ENCODE assay signal across 23 cellular contexts in genomic region chr3:168187233-168187632, GRCh38.
DNase-seq lines count a peak whose midpoint lies in the region; ATAC-seq, FAIRE-seq and TF ChIP-seq lines count a peak whose summit lies in the region.
"Had no signal": no experiment of that assay in that cellular context is flagged by ENCODE, and none has a peak within 500 bp of the region (broad histone marks: within the 10 kb centered on the region; RNA-seq: fewer than 3 reads in every experiment).

No MANE protein-coding gene starts in this region.

- H3K4me2 ChIP-seq in K562 (ENCODE audit: insufficient read depth, low read length) (no peak overlapping the region), HepG2 (ENCODE audit: low read depth, low read length) (no peak overlapping the region)
- H3K4me2 ChIP-seq: A549; BLaER1 treated with 17β-estradiol and CSF1 and Interleukin-3, amounts not matched to agents 10 nM and 100 nM had no signal

- peaks cover 4% of the 10 kb centered on the region for H3K27me3 Mint-ChIP-seq in activated CD8-positive, alpha-beta T cell treated with anti-CD3 and anti-CD28 coated beads, Interleukin-2, amount 10 ng/mL, durations not matched to agents 7 days and 5 days (ENCODE audit: low read depth)
- H3K27me3 Mint-ChIP-seq: CD4-positive, alpha-beta T cell had no signal

- intact Hi-C loops in K562 (cut with micrococcal nuclease) (no loop called here), HepG2 (cut with micrococcal nuclease; ENCODE audit: unreplicated experiment) (no loop called here), right lobe of liver (cut with DNase I) (no loop called here)

- no peak for DNase-seq in K562 (ENCODE audit: extremely low read depth in 1 of 4, low spot score in 3 of 4)
- DNase-seq in HepG2 (ENCODE audit: low spot score), result peak; percentile 2
- DNase-seq in right lobe of liver, result no peak
- peak; percentile 56 for DNase-seq in small intestine
- DNase-seq in putamen (ENCODE audit: low spot score), result no peak
- no peak for DNase-seq in activated CD8-positive, alpha-beta T cell treated with anti-CD3 and anti-CD28 coated beads, Interleukin-2, amount 10 ng/mL, durations not matched to agents 7 days and 5 days
- DNase-seq in NCI-H1092 treated with DMSO at 0.1 percent for 48 hours (lab: John Stamatoyannopoulos, UW), result no peak
- DNase-seq: AML-193; Calu3; CD4-positive, alpha-beta T cell; CD8-positive, alpha-beta T cell; DMS79 treated with DMSO at 0.1 percent for 48 hours; GDM1 had no signal

- no peaks in the 10 kb centered on the region for H3K4me1 Mint-ChIP-seq in activated CD8-positive, alpha-beta T cell treated with anti-CD3 and anti-CD28 coated beads, Interleukin-2, amount 10 ng/mL, durations not matched to agents 7 days and 5 days (ENCODE audit: low read depth)
- H3K4me1 Mint-ChIP-seq: B cell had no signal

- H2AFZ ChIP-seq in K562 (ENCODE audit: low read depth, low read length), result no peak overlapping the region
- H2AFZ ChIP-seq in HepG2 (ENCODE audit: low read length), result no peak overlapping the region

- 0 out of 5 replicates have a peak, but pooled peaks cover 0 to 4% of the 10 kb centered on the region in 2 experiments for H3K27me3 ChIP-seq in K562 (ENCODE audit: control insufficient read depth in 2 of 2, insufficient read depth in 2 of 2, low read length in 2 of 2)
- no peaks in the 10 kb centered on the region for H3K27me3 ChIP-seq in HepG2 (ENCODE audit: control insufficient read depth in 1 of 2, insufficient read depth in 2 of 2, low read length in 2 of 2)
- no peaks in the 10 kb centered on the region for H3K27me3 ChIP-seq in right lobe of liver
- H3K27me3 ChIP-seq in small intestine (ENCODE audit: control insufficient read depth in 2 of 2, insufficient read depth in 2 of 2, low read length in 2 of 2), result no peaks in the 10 kb centered on the region
- H3K27me3 ChIP-seq: BLaER1 treated with 17β-estradiol and CSF1 and Interleukin-3, amounts not matched to agents 10 nM and 100 nM had no signal

- no peak for TF ChIP-seq CTCF in K562 (IDR thresholded peaks at IDR 0.05 in 2 of 3, conservative IDR thresholded peaks at IDR 0.05 in 1 of 3; ENCODE audit: insufficient read depth in 2 of 3, low read depth in 1 of 3, low read length in 3 of 3)
- TF ChIP-seq CTCF in HepG2 (CRISPR knock-in tag; IDR thresholded peaks at IDR 0.05), result no peak
- no peak for TF ChIP-seq CTCF in right lobe of liver (IDR thresholded peaks at IDR 0.05)

- H3K9me3 ChIP-seq in K562 (replicated peaks; ENCODE audit: control insufficient read depth, insufficient read depth, low read depth, low read length) (no peaks in the 10 kb centered on the region), HepG2 (ENCODE audit: low read length) (no peaks in the 10 kb centered on the region), right lobe of liver (no peaks in the 10 kb centered on the region), small intestine (ENCODE audit: control insufficient read depth, low read depth) (no peaks in the 10 kb centered on the region)
- H3K9me3 ChIP-seq: A549; BLaER1 treated with 17β-estradiol and CSF1 and Interleukin-3, amounts not matched to agents 10 nM and 100 nM; Caco-2 had no signal

- H3K9ac ChIP-seq in K562 (ENCODE audit: insufficient read depth in 1 of 2, low read depth in 2 of 2, low read length in 2 of 2) (no peak overlapping the region), HepG2 (ENCODE audit: insufficient read depth, low read depth, low read length) (no peak overlapping the region)
- H3K9ac ChIP-seq: BLaER1 treated with 17β-estradiol and CSF1 and Interleukin-3, amounts not matched to agents 10 nM and 100 nM had no signal

- BruUV-seq in K562 (replicated peaks; lab: Mats Ljungman, UMichigan) (no TSS peak), HepG2 (replicated peaks; lab: Mats Ljungman, UMichigan) (no TSS peak)

- H3K36me3 ChIP-seq in K562 (ENCODE audit: control insufficient read depth, insufficient read depth, low read length) (no peaks in the 10 kb centered on the region), HepG2 (replicated peaks in 1 of 2; ENCODE audit: control insufficient read depth in 1 of 2, insufficient read depth in 2 of 2, low read length in 2 of 2) (no peaks in the 10 kb centered on the region), right lobe of liver (no peaks in the 10 kb centered on the region), small intestine (ENCODE audit: control insufficient read depth in 2 of 2, insufficient read depth in 2 of 2, low read length in 2 of 2) (no peaks in the 10 kb centered on the region)
- H3K36me3 ChIP-seq: BLaER1 treated with 17β-estradiol and CSF1 and Interleukin-3, amounts not matched to agents 10 nM and 100 nM had no signal

- TF ChIP-seq EP300 in K562 (IDR thresholded peaks at IDR 0.05; ENCODE audit: low read length) (no peak), HepG2 (IDR thresholded peaks at IDR 0.05; ENCODE audit: low read depth in 2 of 2, low read length in 2 of 2) (no peak), HepG2 (CRISPR knock-in tag; IDR thresholded peaks at IDR 0.05; ENCODE audit: borderline replicate concordance) (no peak)

- TF ChIP-seq POLR2A in K562 (conservative IDR thresholded peaks at IDR 0.05) (no peak), HepG2 (IDR thresholded peaks at IDR 0.05; ENCODE audit: insufficient read depth in 1 of 2, low read depth in 2 of 2, low read length in 2 of 2) (no peak), right lobe of liver (IDR thresholded peaks at IDR 0.05) (no peak)

- H3K9me1 ChIP-seq in K562 (ENCODE audit: control insufficient read depth, insufficient read depth, low read length), result no peaks in the 10 kb centered on the region

- in situ Hi-C loops in K562 (cut with MboI) (no loop called here), HepG2 (cut with HindIII; ENCODE audit: extremely low pct_ligation_motif_present, low pct_unique_long_range_greater_than_20kb) (no loop called here)

- H3K9me3 Mint-ChIP-seq in activated CD8-positive, alpha-beta T cell treated with anti-CD3 and anti-CD28 coated beads, Interleukin-2, amount 10 ng/mL, durations not matched to agents 7 days and 5 days (ENCODE audit: insufficient read depth), result no peaks in the 10 kb centered on the region
- H3K9me3 Mint-ChIP-seq: CD4-positive, alpha-beta T cell; CD8-positive, alpha-beta T cell had no signal

- H3K4me3 ChIP-seq in K562 (no peak overlapping the region), HepG2 (replicated peaks in 1 of 3; ENCODE audit: insufficient read depth in 1 of 3, low read depth in 2 of 3, low read length in 3 of 3) (no peak overlapping the region), right lobe of liver (peak overlapping the region in 1 of 3 donors; percentile 31), small intestine (ENCODE audit: low read depth in 1 of 2, low read length in 2 of 2) (no peak overlapping the region)
- H3K4me3 ChIP-seq: A549; BLaER1 treated with 17β-estradiol and CSF1 and Interleukin-3, amounts not matched to agents 10 nM and 100 nM; GM12878 had no signal

- H3K27ac Mint-ChIP-seq in activated CD8-positive, alpha-beta T cell treated with anti-CD3 and anti-CD28 coated beads, Interleukin-2, amount 10 ng/mL, durations not matched to agents 7 days and 5 days, result no peak overlapping the region
- H3K27ac Mint-ChIP-seq: B cell; CD4-positive, alpha-beta T cell; CD8-positive, alpha-beta T cell had no signal

- H4K20me1 ChIP-seq in K562 (replicated peaks; ENCODE audit: control insufficient read depth, insufficient read depth, low read length) (no peaks in the 10 kb centered on the region), HepG2 (ENCODE audit: insufficient read depth, low read length) (no peaks in the 10 kb centered on the region)
- H4K20me1 ChIP-seq: BLaER1 treated with 17β-estradiol and CSF1 and Interleukin-3, amounts not matched to agents 10 nM and 100 nM had no signal

- 4% methylated on average over 3 of the region's 3 CpGs for WGBS in K562 (ENCODE audit: insufficient coverage, low coverage, missing lambda C conversion rate)
- WGBS in HepG2 (ENCODE audit: low lambda C conversion rate), result 2% methylated on average over 3 of the region's 3 CpGs
- 23% methylated on average over 3 of the region's 3 CpGs for WGBS in right lobe of liver (ENCODE audit: insufficient coverage, low coverage, low lambda C conversion rate, missing lambda C conversion rate)
- WGBS in small intestine, 3 donors, result 27 to 63% (median 40%) methylated on average over 3 of the region's 3 CpGs

- no peak overlapping the region for H3K4me3 Mint-ChIP-seq in activated CD8-positive, alpha-beta T cell treated with anti-CD3 and anti-CD28 coated beads, Interleukin-2, amount 10 ng/mL, durations not matched to agents 7 days and 5 days
- H3K4me3 Mint-ChIP-seq: B cell; CD4-positive, alpha-beta T cell; CD8-positive, alpha-beta T cell had no signal

- FAIRE-seq in K562 (lab: Jason Lieb, UNC) (no peak), HepG2 (lab: Jason Lieb, UNC) (no peak), small intestine (lab: Jason Lieb, UNC) (no peak)
- FAIRE-seq: A549, D721Med, GM12878, GM12892, GM19239 had no signal

- POLR2A ChIA-PET in K562 (lab: Yijun Ruan, JAX), result no interaction called here
- POLR2A ChIA-PET in HepG2 (lab: Yijun Ruan, JAX), result no interaction called here
- POLR2A ChIA-PET in activated CD8-positive, alpha-beta T cell treated with anti-CD3 and anti-CD28 coated beads, Interleukin-2, amount 10 ng/mL, durations not matched to agents 7 days and 5 days (lab: Charles Lee), result no interaction called here

- H3K27ac ChIP-seq in K562 (ENCODE audit: extremely low read depth, low read depth, low read length) (no peak overlapping the region), HepG2 (ENCODE audit: extremely low read length, insufficient read depth, low read length) (no peak overlapping the region), right lobe of liver (peak overlapping the region; percentile 85 to 95 (median 88)), small intestine (ENCODE audit: low read depth in 1 of 2, low read length in 1 of 2) (no peak overlapping the region)
- H3K27ac ChIP-seq: 22Rv1; A549; BLaER1 treated with 17β-estradiol and CSF1 and Interleukin-3, amounts not matched to agents 10 nM and 100 nM; C4-2B had no signal

- H3K4me1 ChIP-seq in K562 (replicated peaks in 1 of 2; ENCODE audit: control insufficient read depth in 2 of 2, insufficient read depth in 2 of 2, low read length in 2 of 2) (no peaks in the 10 kb centered on the region), HepG2 (ENCODE audit: insufficient read depth, low read length) (peaks cover 12% of the 10 kb centered on the region), right lobe of liver (peaks cover 0 to 40% (median 11%) of the 10 kb centered on the region in 4 donors), small intestine (ENCODE audit: control insufficient read depth in 2 of 2, insufficient read depth in 1 of 2, low read depth in 1 of 2, low read length in 1 of 2) (peaks cover 0 to 3% of the 10 kb centered on the region in 2 donors)
- H3K4me1 ChIP-seq: A549; BLaER1 treated with 17β-estradiol and CSF1 and Interleukin-3, amounts not matched to agents 10 nM and 100 nM had no signal

- H3K36me3 Mint-ChIP-seq in activated CD8-positive, alpha-beta T cell treated with anti-CD3 and anti-CD28 coated beads, Interleukin-2, amount 10 ng/mL, durations not matched to agents 7 days and 5 days (ENCODE audit: low read depth), result no peaks in the 10 kb centered on the region
- H3K36me3 Mint-ChIP-seq: CD8-positive, alpha-beta T cell had no signal

- H3K79me2 ChIP-seq in K562 (ENCODE audit: control insufficient read depth, insufficient read depth, low read length) (no peaks in the 10 kb centered on the region), HepG2 (ENCODE audit: insufficient read depth, low read length) (no peaks in the 10 kb centered on the region)

- TF ChIP-seq RAD21 in K562 (CRISPR knock-in tag; conservative IDR thresholded peaks at IDR 0.05 in 1 of 2, IDR thresholded peaks at IDR 0.05 in 1 of 2) (no peak), HepG2 (CRISPR knock-in tag; IDR thresholded peaks at IDR 0.05) (no peak)

- CTCF ChIA-PET in K562 (lab: Yijun Ruan, JAX; ENCODE audit: low intra/inter-chr PET ratio) (no interaction called here), HepG2 (lab: Yijun Ruan, JAX; ENCODE audit: low intra/inter-chr PET ratio, low total read pairs) (no interaction called here)
- CTCF ChIA-PET in activated CD8-positive, alpha-beta T cell treated with anti-CD3 and anti-CD28 coated beads, Interleukin-2, amount 10 ng/mL, durations not matched to agents 7 days and 5 days (lab: Charles Lee), result no interaction called here

- ATAC-seq in K562 (no peak), HepG2 (no peak), right lobe of liver (peak; percentile 63 to 73 (median 70))
- no peak for ATAC-seq in activated CD8-positive, alpha-beta T cell treated with anti-CD3 and anti-CD28 coated beads, Interleukin-2, amount 10 ng/mL, durations not matched to agents 7 days and 5 days
- ATAC-seq: A549; CD8-positive, alpha-beta T cell; GM12878 had no signal

Comparison
In these comparisons a context has a peak if more than half of its experiments do, and no peak if none do; other contexts are left out.
1. ATAC-seq: peak in right lobe of liver (4 of 4); none in K562 (single experiment), HepG2 (single experiment) and activated CD8-positive, alpha-beta T cell treated with anti-CD3 and anti-CD28 coated beads, Interleukin-2, amount 10 ng/mL, durations not matched to agents 7 days and 5 days (single experiment).
2. DNase-seq: peak in HepG2 (single experiment) and small intestine (single experiment); none in K562 (0 of 4), right lobe of liver (0 of 3), putamen (single experiment), activated CD8-positive, alpha-beta T cell treated with anti-CD3 and anti-CD28 coated beads, Interleukin-2, amount 10 ng/mL, durations not matched to agents 7 days and 5 days (single experiment) and NCI-H1092 treated with DMSO at 0.1 percent for 48 hours (single experiment).
3. H3K27ac ChIP-seq: peak in right lobe of liver (3 of 3); none in K562 (single experiment), HepG2 (single experiment) and small intestine (0 of 2).